1 cellular context compared by ENCODE assay signal in the genomic region with DNA sequence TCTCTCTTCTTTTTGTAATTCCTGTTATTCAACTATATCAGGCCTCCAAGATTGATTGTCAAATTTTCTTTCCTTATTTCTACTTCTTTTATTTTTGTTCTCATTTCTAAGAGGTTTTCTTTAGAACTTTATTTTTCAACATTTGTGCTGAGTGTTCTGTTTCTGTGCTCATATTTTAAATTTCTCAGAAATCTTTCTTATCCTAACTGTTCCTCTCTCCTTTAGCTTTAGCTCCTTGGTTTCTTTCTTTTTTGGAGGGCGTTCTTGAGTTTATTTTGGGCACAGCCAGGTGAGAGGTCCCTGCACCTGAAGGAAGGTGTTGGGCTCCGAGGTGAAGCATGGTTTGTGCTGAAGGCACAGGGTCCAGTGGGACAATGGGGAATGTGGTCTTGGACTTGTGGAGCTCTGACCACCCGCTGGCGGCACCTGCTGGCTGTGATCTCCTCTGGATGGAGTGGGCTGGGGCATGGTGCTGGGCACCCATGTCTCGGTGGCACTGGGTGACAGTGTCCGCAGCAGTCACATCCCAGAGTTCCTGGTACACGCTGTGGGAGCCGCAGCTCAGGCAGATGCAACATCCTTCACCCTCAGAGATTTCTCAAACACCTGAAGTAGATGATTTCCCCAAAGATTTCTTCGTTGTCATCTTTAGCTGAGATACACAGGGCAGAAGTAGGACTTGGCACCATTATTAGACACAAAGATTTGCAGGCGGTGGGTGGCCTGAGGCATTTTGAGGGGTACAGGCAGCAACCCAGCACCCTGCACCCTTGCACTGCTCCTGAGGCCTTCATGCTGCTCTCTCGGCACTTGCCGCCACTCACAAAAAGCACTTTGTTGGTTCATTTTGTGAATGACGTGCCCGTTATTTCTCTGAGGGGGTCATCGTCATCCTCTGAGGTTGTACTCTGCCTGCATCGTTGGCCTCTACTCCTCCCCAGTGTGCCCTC.
TF ChIP-seq lines count a peak whose summit lies in the region.

No MANE protein-coding gene starts in this region.

TF ChIP-seq in WTC11, 78 proteins besides CTCF, POLR2A, EP300 and RAD21 (continued from another document):
- TF ChIP-seq, protein P1, sequence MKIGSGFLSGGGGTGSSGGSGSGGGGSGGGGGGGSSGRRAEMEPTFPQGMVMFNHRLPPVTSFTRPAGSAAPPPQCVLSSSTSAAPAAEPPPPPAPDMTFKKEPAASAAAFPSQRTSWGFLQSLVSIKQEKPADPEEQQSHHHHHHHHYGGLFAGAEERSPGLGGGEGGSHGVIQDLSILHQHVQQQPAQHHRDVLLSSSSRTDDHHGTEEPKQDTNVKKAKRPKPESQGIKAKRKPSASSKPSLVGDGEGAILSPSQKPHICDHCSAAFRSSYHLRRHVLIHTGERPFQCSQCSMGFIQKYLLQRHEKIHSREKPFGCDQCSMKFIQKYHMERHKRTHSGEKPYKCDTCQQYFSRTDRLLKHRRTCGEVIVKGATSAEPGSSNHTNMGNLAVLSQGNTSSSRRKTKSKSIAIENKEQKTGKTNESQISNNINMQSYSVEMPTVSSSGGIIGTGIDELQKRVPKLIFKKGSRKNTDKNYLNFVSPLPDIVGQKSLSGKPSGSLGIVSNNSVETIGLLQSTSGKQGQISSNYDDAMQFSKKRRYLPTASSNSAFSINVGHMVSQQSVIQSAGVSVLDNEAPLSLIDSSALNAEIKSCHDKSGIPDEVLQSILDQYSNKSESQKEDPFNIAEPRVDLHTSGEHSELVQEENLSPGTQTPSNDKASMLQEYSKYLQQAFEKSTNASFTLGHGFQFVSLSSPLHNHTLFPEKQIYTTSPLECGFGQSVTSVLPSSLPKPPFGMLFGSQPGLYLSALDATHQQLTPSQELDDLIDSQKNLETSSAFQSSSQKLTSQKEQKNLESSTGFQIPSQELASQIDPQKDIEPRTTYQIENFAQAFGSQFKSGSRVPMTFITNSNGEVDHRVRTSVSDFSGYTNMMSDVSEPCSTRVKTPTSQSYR (CRISPR knock-in tag; IDR thresholded peaks at IDR 0.05), result no peak
- TF ChIP-seq, protein P2, sequence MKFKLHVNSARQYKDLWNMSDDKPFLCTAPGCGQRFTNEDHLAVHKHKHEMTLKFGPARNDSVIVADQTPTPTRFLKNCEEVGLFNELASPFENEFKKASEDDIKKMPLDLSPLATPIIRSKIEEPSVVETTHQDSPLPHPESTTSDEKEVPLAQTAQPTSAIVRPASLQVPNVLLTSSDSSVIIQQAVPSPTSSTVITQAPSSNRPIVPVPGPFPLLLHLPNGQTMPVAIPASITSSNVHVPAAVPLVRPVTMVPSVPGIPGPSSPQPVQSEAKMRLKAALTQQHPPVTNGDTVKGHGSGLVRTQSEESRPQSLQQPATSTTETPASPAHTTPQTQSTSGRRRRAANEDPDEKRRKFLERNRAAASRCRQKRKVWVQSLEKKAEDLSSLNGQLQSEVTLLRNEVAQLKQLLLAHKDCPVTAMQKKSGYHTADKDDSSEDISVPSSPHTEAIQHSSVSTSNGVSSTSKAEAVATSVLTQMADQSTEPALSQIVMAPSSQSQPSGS (CRISPR knock-in tag; IDR thresholded peaks at IDR 0.05; ENCODE audit: borderline replicate concordance, low read depth), result no peak
- TF ChIP-seq STAT6 (CRISPR knock-in tag; conservative IDR thresholded peaks at IDR 0.05; ENCODE audit: low read depth) (no peak), GTF2I (CRISPR knock-in tag; conservative IDR thresholded peaks at IDR 0.05) (no peak), FOXJ3 (CRISPR knock-in tag; IDR thresholded peaks at IDR 0.05; ENCODE audit: borderline replicate concordance) (no peak), MYBL2 (CRISPR knock-in tag; IDR thresholded peaks at IDR 0.05) (no peak), EMX1 (CRISPR knock-in tag; IDR thresholded peaks at IDR 0.05) (no peak), MXD4 (CRISPR knock-in tag; IDR thresholded peaks at IDR 0.05; ENCODE audit: borderline replicate concordance) (no peak), PRDM15 (CRISPR knock-in tag; IDR thresholded peaks at IDR 0.05) (no peak)
- TF ChIP-seq, protein P3, sequence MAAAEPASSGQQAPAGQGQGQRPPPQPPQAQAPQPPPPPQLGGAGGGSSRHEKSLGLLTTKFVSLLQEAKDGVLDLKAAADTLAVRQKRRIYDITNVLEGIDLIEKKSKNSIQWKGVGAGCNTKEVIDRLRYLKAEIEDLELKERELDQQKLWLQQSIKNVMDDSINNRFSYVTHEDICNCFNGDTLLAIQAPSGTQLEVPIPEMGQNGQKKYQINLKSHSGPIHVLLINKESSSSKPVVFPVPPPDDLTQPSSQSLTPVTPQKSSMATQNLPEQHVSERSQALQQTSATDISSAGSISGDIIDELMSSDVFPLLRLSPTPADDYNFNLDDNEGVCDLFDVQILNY (CRISPR knock-in tag; IDR thresholded peaks at IDR 0.05), result no peak
- TF ChIP-seq, protein P4, sequence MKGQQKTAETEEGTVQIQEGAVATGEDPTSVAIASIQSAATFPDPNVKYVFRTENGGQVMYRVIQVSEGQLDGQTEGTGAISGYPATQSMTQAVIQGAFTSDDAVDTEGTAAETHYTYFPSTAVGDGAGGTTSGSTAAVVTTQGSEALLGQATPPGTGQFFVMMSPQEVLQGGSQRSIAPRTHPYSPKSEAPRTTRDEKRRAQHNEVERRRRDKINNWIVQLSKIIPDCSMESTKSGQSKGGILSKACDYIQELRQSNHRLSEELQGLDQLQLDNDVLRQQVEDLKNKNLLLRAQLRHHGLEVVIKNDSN (CRISPR knock-in tag; IDR thresholded peaks at IDR 0.05), result no peak
